In genomic region chr19:19661141-19661674, GRCh38 we compare ENCODE assay signal across 9 cellular contexts. TPM values are rescaled to one million over a fixed set of nuclear protein-coding genes. Genes with fewer than 3 reads are reported as not detected.
DNase-seq lines count a peak whose midpoint lies in the region; ATAC-seq and TF ChIP-seq lines count a peak whose summit lies in the region.
"Had no signal": no experiment of that assay in that cellular context is flagged by ENCODE, and none has a peak within 500 bp of the region (broad histone marks: within the 10 kb centered on the region; RNA-seq: fewer than 3 reads in every experiment).

No MANE protein-coding gene starts in this region.

- H3K27ac Mint-ChIP-seq in effector memory CD8-positive, alpha-beta T cell = peak overlapping the region; percentile 89 to 97
- peak overlapping the region; percentile 25 for H3K27ac Mint-ChIP-seq in progenitor cell of endocrine pancreas

- peak overlapping the region; percentile 94 for H3K4me2 ChIP-seq in OCI-LY3 (ENCODE audit: low read length)

- ATAC-seq in activated T-cell treated with anti-CD3 and anti-CD28 coated beads, Interleukin-2, amount 50 U/mL, for 4 hours = no peak
- no peak for ATAC-seq in effector memory CD8-positive, alpha-beta T cell (replicated peaks)
- ATAC-seq in HG03571 (IDR thresholded peaks at IDR 0.05; ENCODE audit: unreplicated experiment) (no peak), HG02840 (IDR thresholded peaks at IDR 0.05; ENCODE audit: low FRiP score, unreplicated experiment) (no peak)

- no peaks in the 10 kb centered on the region for H3K9me3 Mint-ChIP-seq in activated T-cell treated with anti-CD3 and anti-CD28 coated beads, Interleukin-2, amount 50 U/mL, for 4 hours
- no peaks in the 10 kb centered on the region for H3K9me3 Mint-ChIP-seq in effector memory CD8-positive, alpha-beta T cell
- no peaks in the 10 kb centered on the region for H3K9me3 Mint-ChIP-seq in progenitor cell of endocrine pancreas (ENCODE audit: low read depth)

- no peak for DNase-seq in activated T-cell treated with anti-CD3 and anti-CD28 coated beads, Interleukin-2, amount 50 U/mL, for 4 hours
- DNase-seq in activated T-cell treated with anti-CD3 and anti-CD28 coated beads for 4 hours (no peak), progenitor cell of endocrine pancreas (ENCODE audit: low spot score, unreplicated experiment) (no peak), NCI-H1930 (lab: John Stamatoyannopoulos, UW) (no peak)
- DNase-seq in effector memory CD8-positive, alpha-beta T cell = no peak
- DNase-seq: NCI-H1092 treated with DMSO at 0.1 percent for 48 hours had no signal

- no peak overlapping the region for H2AFZ ChIP-seq in OCI-LY3 (ENCODE audit: low read depth, low read length)

- no peaks in the 10 kb centered on the region for H3K27me3 Mint-ChIP-seq in activated T-cell treated with anti-CD3 and anti-CD28 coated beads, Interleukin-2, amount 50 U/mL, for 4 hours (ENCODE audit: low read depth)
- H3K27me3 Mint-ChIP-seq in effector memory CD8-positive, alpha-beta T cell = no peaks in the 10 kb centered on the region
- H3K27me3 Mint-ChIP-seq in progenitor cell of endocrine pancreas = no peaks in the 10 kb centered on the region

- H4K20me1 ChIP-seq in OCI-LY3 (ENCODE audit: insufficient read depth, low read length) = no peaks in the 10 kb centered on the region

- H3K27ac ChIP-seq in OCI-LY3 (ENCODE audit: low read length) = peak overlapping the region; percentile 93

- H3K4me1 Mint-ChIP-seq in activated T-cell treated with anti-CD3 and anti-CD28 coated beads, Interleukin-2, amount 50 U/mL, for 4 hours (ENCODE audit: low read depth) = peaks cover 22% of the 10 kb centered on the region
- peaks cover 24 to 27% of the 10 kb centered on the region in 2 donors for H3K4me1 Mint-ChIP-seq in effector memory CD8-positive, alpha-beta T cell (ENCODE audit: low read depth in 2 of 2)
- H3K4me1 Mint-ChIP-seq in progenitor cell of endocrine pancreas (ENCODE audit: low read depth) = peaks cover 18% of the 10 kb centered on the region

- peak overlapping the region; percentile 93 for H3K9ac ChIP-seq in OCI-LY3 (ENCODE audit: low read length)

- peaks cover 15% of the 10 kb centered on the region for H3K4me1 ChIP-seq in OCI-LY3 (ENCODE audit: low read length)

- peaks cover 56% of the 10 kb centered on the region for H3K79me2 ChIP-seq in OCI-LY3 (ENCODE audit: low read length)

- H3K9me3 ChIP-seq in OCI-LY3 (ENCODE audit: insufficient read depth, low read length) = no peaks in the 10 kb centered on the region

- peaks cover 25% of the 10 kb centered on the region for H3K36me3 Mint-ChIP-seq in activated T-cell treated with anti-CD3 and anti-CD28 coated beads, Interleukin-2, amount 50 U/mL, for 4 hours (ENCODE audit: insufficient read depth)
- H3K36me3 Mint-ChIP-seq in effector memory CD8-positive, alpha-beta T cell (ENCODE audit: insufficient read depth) = peaks cover 69% of the 10 kb centered on the region
- H3K36me3 Mint-ChIP-seq in progenitor cell of endocrine pancreas (ENCODE audit: insufficient read depth) = peaks cover 8% of the 10 kb centered on the region

- H3K4me3 Mint-ChIP-seq in activated T-cell treated with anti-CD3 and anti-CD28 coated beads, Interleukin-2, amount 50 U/mL, for 4 hours = peak overlapping the region; percentile 94
- H3K4me3 Mint-ChIP-seq in effector memory CD8-positive, alpha-beta T cell = peak overlapping the region; percentile 72 to 84
- peak overlapping the region; percentile 90 for H3K4me3 Mint-ChIP-seq in progenitor cell of endocrine pancreas (ENCODE audit: low read depth)

- no peaks in the 10 kb centered on the region for H3K27me3 ChIP-seq in OCI-LY3 (ENCODE audit: low read depth, low read length)

- H3K36me3 ChIP-seq in OCI-LY3 (replicated peaks; ENCODE audit: low read depth, low read length) = peaks cover 40% of the 10 kb centered on the region

- no peak for TF ChIP-seq CTCF in OCI-LY3 (IDR thresholded peaks at IDR 0.05; ENCODE audit: low read depth, low read length)
- no peak for TF ChIP-seq CTCF in progenitor cell of endocrine pancreas (IDR thresholded peaks at IDR 0.05; ENCODE audit: unreplicated experiment)

- peak overlapping the region; percentile 80 for H3K4me3 ChIP-seq in OCI-LY3 (ENCODE audit: low read length)

RNA-seq across cellular contexts. Expression of gene ATP13A1, which starts 2.3 kb away (rescaled TPM):
- total RNA-seq in activated T-cell treated with anti-CD3 and anti-CD28 coated beads, Interleukin-2, amount 50 U/mL, for 4 hours = 100 to 1,000 TPM; 101 to 108 (median 102) TPM
- total RNA-seq in progenitor cell of endocrine pancreas = 81.1 and 87.1 TPM in 2 replicates

RNA-seq across cellular contexts. Expression of gene ZNF101, which starts 7.4 kb away (rescaled TPM):
- total RNA-seq in activated T-cell treated with anti-CD3 and anti-CD28 coated beads, Interleukin-2, amount 50 U/mL, for 4 hours = 10 to 100 TPM; 29.2 to 33.2 (median 29.4) TPM
- 15.3 and 15.6 TPM in 2 replicates for total RNA-seq in progenitor cell of endocrine pancreas

RNA-seq across cellular contexts. Expression of gene GMIP, which starts 17.8 kb away (rescaled TPM):
- total RNA-seq in activated T-cell treated with anti-CD3 and anti-CD28 coated beads, Interleukin-2, amount 50 U/mL, for 4 hours = 10 to 100 TPM; 38.7 to 43.4 (median 42.1) TPM
- total RNA-seq in progenitor cell of endocrine pancreas = 29.2 and 30.5 TPM in 2 replicates

RNA-seq across cellular contexts. Expression of gene LPAR2, which starts 33.2 kb away (rescaled TPM):
- 10 to 100 TPM in 2 of 3 donors, 1 to 10 TPM in 1; 9.4 to 15.1 (median 14.7) TPM for total RNA-seq in activated T-cell treated with anti-CD3 and anti-CD28 coated beads, Interleukin-2, amount 50 U/mL, for 4 hours
- total RNA-seq in progenitor cell of endocrine pancreas = 164 and 170 TPM in 2 replicates

RNA-seq across cellular contexts. Expression of gene PBX4, which starts 42.7 kb away (rescaled TPM):
- 10 to 100 TPM in 1 of 3 donors, 1 to 10 TPM in 2; 8.9 to 12.1 (median 9.2) TPM for total RNA-seq in activated T-cell treated with anti-CD3 and anti-CD28 coated beads, Interleukin-2, amount 50 U/mL, for 4 hours
- 5.0 and 5.2 TPM in 2 replicates for total RNA-seq in progenitor cell of endocrine pancreas
